28 cellular contexts compared by ENCODE assay signal in the genomic region with DNA sequence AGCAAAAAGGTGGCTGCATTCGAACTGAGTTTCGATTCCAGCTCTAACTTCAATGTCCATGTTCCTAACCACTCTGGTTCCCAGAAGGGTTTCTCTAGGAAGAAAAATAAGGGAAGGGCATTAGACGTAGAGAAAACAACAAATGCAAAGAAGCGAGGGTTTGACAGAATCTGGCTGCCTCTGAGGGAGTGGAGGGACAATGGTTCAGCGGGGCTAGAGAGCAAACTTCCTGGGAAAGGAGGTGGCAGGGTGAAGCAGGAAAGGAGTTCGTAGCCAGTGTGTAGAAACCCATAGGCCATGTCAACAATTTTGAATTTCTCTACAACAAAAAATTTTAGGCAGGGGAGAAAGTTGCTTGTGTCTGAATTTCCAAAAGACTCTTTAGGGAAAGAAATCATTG.
"Had no signal": no experiment of that assay in that cellular context is flagged by ENCODE, and none has a peak within 500 bp of the region (broad histone marks: within the 10 kb centered on the region; RNA-seq: fewer than 3 reads in every experiment).

No MANE protein-coding gene starts in this region.

- H3K4me1 Mint-ChIP-seq: mesothelial cell of epicardium, naive B cell had no signal

- H3K36me3 Mint-ChIP-seq: activated naive CD8-positive, alpha-beta T cell; mesothelial cell of epicardium; naive B cell; stimulated activated naive B cell treated with anti-CD40 and anti-IgM and Interleukin-4, amounts not matched to agents 10 μg/mL and 1 μg/mL and 100 μg/mL, for 72 hours had no signal

- H3K4me3 Mint-ChIP-seq: activated naive CD8-positive, alpha-beta T cell; effector memory CD8-positive, alpha-beta T cell; mesothelial cell of epicardium; naive B cell; stimulated activated naive B cell treated with anti-CD40 and anti-IgM and Interleukin-4, amounts not matched to agents 10 μg/mL and 1 μg/mL and 100 μg/mL, for 72 hours; T-helper 1 cell treated with Interleukin-12 subunit alpha and Interleukin-12 subunit beta and Interleukin-4 antibody, amounts not matched to agents 30 μg/mL and 1 μg/mL, for 36 hours had no signal

- H3K4me2 ChIP-seq: hepatocyte had no signal

- H3K79me2 ChIP-seq: hepatocyte, parathyroid adenoma had no signal

- H3K9ac ChIP-seq: parathyroid adenoma had no signal

- H3K9me3 Mint-ChIP-seq: effector memory CD8-positive, alpha-beta T cell; naive B cell; stimulated activated naive B cell treated with anti-CD40 and anti-IgM and Interleukin-4, amounts not matched to agents 10 μg/mL and 1 μg/mL and 100 μg/mL, for 72 hours; T-helper 1 cell treated with Interleukin-12 subunit alpha and Interleukin-12 subunit beta and Interleukin-4 antibody, amounts not matched to agents 30 μg/mL and 1 μg/mL, for 36 hours had no signal

- DNase-seq: activated CD4-positive, alpha-beta T cell treated with anti-CD3 and anti-CD28 coated beads for 48 hours; activated CD4-positive, alpha-beta T cell treated with anti-CD3 and anti-CD28 coated beads, Interleukin-2, amount 50 U/mL, for 48 hours; activated naive CD4-positive, alpha-beta T cell treated with Interleukin-2 at 50 U/mL for 16 hours; activated T-cell treated with anti-CD3 and anti-CD28 coated beads, Interleukin-2, amount 50 U/mL, for 48 hours; brain microvascular endothelial cell; effector memory CD8-positive, alpha-beta T cell; islet precursor cell; mammary epithelial cell; naive B cell; occipital lobe; psoas muscle; stimulated activated CD4-positive, alpha-beta T cell treated with anti-CD3 and anti-CD28 coated beads, Interleukin-15, amount 100 ng/mL, for 24 hours; stimulated activated CD4-positive, alpha-beta T cell treated with anti-CD3 and anti-CD28 coated beads, Interleukin-2, amount 100 ng/mL, for 24 hours; stimulated activated naive B cell treated with anti-CD40 and anti-IgM and Interleukin-4, amounts not matched to agents 10 μg/mL and 1 μg/mL and 100 μg/mL, for 72 hours; T-helper 9 cell; tibial artery; upper lobe of right lung had no signal

- H3K27me3 ChIP-seq: ascending aorta, brain microvascular endothelial cell, gastroesophageal sphincter, hepatocyte, suprapubic skin, tibial artery, upper lobe of right lung had no signal

- H3K27ac Mint-ChIP-seq: activated naive CD8-positive, alpha-beta T cell; effector memory CD8-positive, alpha-beta T cell; mesothelial cell of epicardium; stimulated activated naive B cell treated with anti-CD40 and anti-IgM and Interleukin-4, amounts not matched to agents 10 μg/mL and 1 μg/mL and 100 μg/mL, for 72 hours; T-helper 1 cell treated with Interleukin-12 subunit alpha and Interleukin-12 subunit beta and Interleukin-4 antibody, amounts not matched to agents 30 μg/mL and 1 μg/mL, for 36 hours had no signal

- H3K27ac ChIP-seq: ascending aorta, brain microvascular endothelial cell, coronary artery, gastroesophageal sphincter, hepatocyte, parathyroid adenoma, psoas muscle, suprapubic skin, tibial artery, upper lobe of right lung, VCaP had no signal

- ATAC-seq: activated CD4-positive, CD25-positive, alpha-beta regulatory T cell treated with anti-CD3 and anti-CD28 coated beads, Interleukin-2, amount 50 U/mL, for 24 hours; effector memory CD8-positive, alpha-beta T cell; gastroesophageal sphincter; psoas muscle; stimulated activated naive B cell treated with anti-CD40 and anti-IgM and Interleukin-4, amounts not matched to agents 10 μg/mL and 1 μg/mL and 100 μg/mL, for 72 hours; upper lobe of right lung had no signal

- H3K9me3 ChIP-seq: ascending aorta, gastroesophageal sphincter, psoas muscle, suprapubic skin, tibial artery, upper lobe of right lung had no signal

- H3K4me1 ChIP-seq: ascending aorta, gastroesophageal sphincter, parathyroid adenoma, psoas muscle, tibial artery, upper lobe of right lung had no signal

- H2AFZ ChIP-seq: hepatocyte, parathyroid adenoma had no signal
